ENCODE assay signal across 17 cellular contexts in genomic region chr15:98551936-98552562, GRCh38.
DNase-seq lines count a peak whose midpoint lies in the region; ATAC-seq, FAIRE-seq and TF ChIP-seq lines count a peak whose summit lies in the region.
"Had no signal": no experiment of that assay in that cellular context is flagged by ENCODE, and none has a peak within 500 bp of the region (broad histone marks: within the 10 kb centered on the region; RNA-seq: fewer than 3 reads in every experiment).

No MANE protein-coding gene starts in this region.

- H3K9ac ChIP-seq in H1 (replicated peaks in 1 of 4; ENCODE audit: extremely low read depth in 1 of 4, low read depth in 3 of 4, low read length in 3 of 4) (no peak overlapping the region), smooth muscle cell (ENCODE audit: low read depth) (no peak overlapping the region)

- TF ChIP-seq CTCF in HEK293 (tag by site-specific recombination; IDR thresholded peaks at IDR 0.05) (no peak), H1 (IDR thresholded peaks at IDR 0.05; ENCODE audit: control extremely low read depth in 1 of 3, insufficient read depth in 1 of 3, low read depth in 1 of 3, low read length in 3 of 3) (no peak), smooth muscle cell (IDR thresholded peaks at IDR 0.05; ENCODE audit: borderline replicate concordance, insufficient read depth, poor library complexity, severe bottlenecking) (no peak)

- FAIRE-seq in H1 (lab: Jason Lieb, UNC) (no peak), GM19239 (lab: Jason Lieb, UNC) (no peak)
- FAIRE-seq: GM12878 had no signal

- no peak overlapping the region for H2BK20ac ChIP-seq in H1 (ENCODE audit: low read length)

- peaks cover 0 to 8% (median 4%) of the 10 kb centered on the region in 4 experiments; a peak in 5 of 7 replicates for H3K27me3 ChIP-seq in H1 (replicated peaks in 1 of 4; ENCODE audit: control insufficient read depth in 3 of 4, extremely low read depth in 1 of 4, insufficient read depth in 3 of 4, low read length in 3 of 4)
- no peaks in the 10 kb centered on the region for H3K27me3 ChIP-seq in smooth muscle cell (ENCODE audit: low read depth)

- H3K4me3 ChIP-seq in HEK293 (ENCODE audit: low read depth, low read length) (no peak overlapping the region), H1 (ENCODE audit: extremely low read depth in 1 of 4, insufficient read depth in 2 of 4, low read depth in 3 of 4, low read length in 4 of 4) (no peak overlapping the region), smooth muscle cell (no peak overlapping the region)
- H3K4me3 ChIP-seq: GM12878 had no signal

- WGBS in H1 (ENCODE audit: extremely low coverage in 1 of 2, insufficient coverage in 1 of 2, insufficient read length in 1 of 2, insufficient replicate concordance in 2 of 2, low coverage in 1 of 2, low lambda C conversion rate in 2 of 2, missing lambda C conversion rate in 1 of 2), 2 experiments = 73% methylated on average over 11 of the region's 11 CpGs; no CpG with 5 or more reads in 1 of the 2 experiments
- 65% methylated on average over 11 of the region's 11 CpGs for WGBS in smooth muscle cell (ENCODE audit: low lambda C conversion rate)

- H2BK5ac ChIP-seq in H1 (ENCODE audit: low read depth, low read length) = no peak overlapping the region

- H4K91ac ChIP-seq in H1 (replicated peaks; ENCODE audit: insufficient read length, low read length) = no peak overlapping the region

- CTCF ChIA-PET in HEK293 (lab: Yijun Ruan, JAX) (interaction anchor here (0.6 to 0.9 kb wide), 3 partner anchors 33 to 351 kb away, joined by 3 to 5 read pairs (median 3); no protein-coding TSS in a partner anchor), H1 (lab: Charles Lee; ENCODE audit: partially characterized antibody) (interaction anchor here (0.6 to 0.9 kb wide), 2 partner anchors 9 to 211 kb away, joined by 3 read pairs; no protein-coding TSS in a partner anchor)

- H2AK5ac ChIP-seq in H1 (ENCODE audit: low read depth, low read length) = no peak overlapping the region

- H2BK120ac ChIP-seq in H1 (replicated peaks; ENCODE audit: low read depth, low read length) = no peak overlapping the region

- no peaks in the 10 kb centered on the region for H3K79me2 ChIP-seq in H1 (ENCODE audit: control insufficient read depth in 1 of 2, insufficient read depth in 2 of 2, low read length in 2 of 2)
- H3K79me2 ChIP-seq in smooth muscle cell (ENCODE audit: low read depth) = no peaks in the 10 kb centered on the region

- peaks cover 7% of the 10 kb centered on the region for H3K4me1 ChIP-seq in HEK293 (ENCODE audit: control insufficient read depth, insufficient read depth, low read length)
- H3K4me1 ChIP-seq in H1 (replicated peaks in 1 of 4; ENCODE audit: control insufficient read depth in 3 of 4, insufficient read depth in 4 of 4, low read length in 3 of 4) = peaks cover 4 to 8% (median 7%) of the 10 kb centered on the region in 4 experiments
- H3K4me1 ChIP-seq in smooth muscle cell (ENCODE audit: low read depth) = peaks cover 10% of the 10 kb centered on the region
- H3K4me1 ChIP-seq: BE2C had no signal

- H3K9me3 ChIP-seq in HEK293 (ENCODE audit: control insufficient read depth, insufficient read depth, low read depth, low read length) (no peaks in the 10 kb centered on the region), H1 (ENCODE audit: insufficient read depth in 2 of 2, low read depth in 1 of 2, low read length in 1 of 2) (no peaks in the 10 kb centered on the region), smooth muscle cell (replicated peaks; ENCODE audit: low read depth) (no peaks in the 10 kb centered on the region)
- H3K9me3 ChIP-seq: BE2C, Caco-2 had no signal

- no peak overlapping the region for H3K4ac ChIP-seq in H1 (replicated peaks; ENCODE audit: insufficient read length, low read depth, low read length)

- H3F3A ChIP-seq in smooth muscle cell (ENCODE audit: low read depth) = no peaks in the 10 kb centered on the region

- TF ChIP-seq RAD21 in H1 (IDR thresholded peaks at IDR 0.05 in 1 of 2, conservative IDR thresholded peaks at IDR 0.05 in 1 of 2; ENCODE audit: low read depth in 2 of 2, low read length in 2 of 2) = no peak

- H4K8ac ChIP-seq in H1 (ENCODE audit: extremely low read depth, insufficient read depth, low read length) = no peak overlapping the region

- H3K36me3 ChIP-seq in HEK293 (ENCODE audit: control insufficient read depth in 2 of 2, insufficient read depth in 1 of 2, low read length in 2 of 2) (no peaks in the 10 kb centered on the region), H1 (ENCODE audit: control insufficient read depth in 2 of 4, insufficient read depth in 4 of 4, low read length in 3 of 4) (no peaks in the 10 kb centered on the region), smooth muscle cell (ENCODE audit: low read depth) (no peaks in the 10 kb centered on the region)
- H3K36me3 ChIP-seq: BE2C had no signal

- H2BK15ac ChIP-seq in H1 (ENCODE audit: low read length) = no peak overlapping the region

- TF ChIP-seq POLR2A in H1 (IDR thresholded peaks at IDR 0.05; ENCODE audit: control extremely low read depth in 1 of 2, low read depth in 2 of 2, low read length in 2 of 2) = no peak

- DNase-seq in Daoy (ENCODE audit: low read depth) (peak; percentile 48), H1 (ENCODE audit: low read depth in 1 of 2, low spot score in 2 of 2) (no peak), smooth muscle cell (lab: John Stamatoyannopoulos, UW; ENCODE audit: unreplicated experiment) (no peak), COR-L47 (lab: John Stamatoyannopoulos, UW) (no peak), GM19239 (ENCODE audit: insufficient read length, low spot score) (no peak)
- DNase-seq: BE2C; Caco-2; CD4-positive, alpha-beta memory T cell; DND-41; GOT3; HCEC 1CT; IMR-90; KBM-7 had no signal

- no peak for TF ChIP-seq EP300 in H1 (IDR thresholded peaks at IDR 0.05; ENCODE audit: borderline replicate concordance in 1 of 2, low read depth in 2 of 2, low read length in 2 of 2)

- no peak overlapping the region for H3K14ac ChIP-seq in H1 (ENCODE audit: insufficient read length)

- H2AFZ ChIP-seq in H1 (ENCODE audit: low read length) (0 out of 2 replicates have a peak overlapping the region, but pooled peaks have one; percentile 20), smooth muscle cell (ENCODE audit: low read depth) (peak overlapping the region; percentile 60)

- peaks cover 11% of the 10 kb centered on the region; the same call in 1 of the 2 replicates for H3K23me2 ChIP-seq in H1 (ENCODE audit: low read depth, low read length)

- H3K79me1 ChIP-seq in H1 (ENCODE audit: low read depth, low read length) = no peaks in the 10 kb centered on the region

- H3K4me2 ChIP-seq in H1 (ENCODE audit: insufficient read depth in 1 of 2, low read depth in 2 of 2, low read length in 2 of 2) = no peak overlapping the region; a peak in 2 of 4 replicates
- no peak overlapping the region for H3K4me2 ChIP-seq in smooth muscle cell

- H3K56ac ChIP-seq in H1 (replicated peaks; ENCODE audit: insufficient read length, low read depth, low read length) = no peak overlapping the region

- H3K18ac ChIP-seq in H1 (ENCODE audit: extremely low read depth, low read length) = no peak overlapping the region; the same call in 1 of the 2 replicates

- no peaks in the 10 kb centered on the region for H4K20me1 ChIP-seq in H1 (replicated peaks in 1 of 2; ENCODE audit: control insufficient read depth in 1 of 2, insufficient read depth in 2 of 2, low read length in 2 of 2)
- no peaks in the 10 kb centered on the region for H4K20me1 ChIP-seq in smooth muscle cell (ENCODE audit: low read depth)

- H2BK12ac ChIP-seq in H1 (ENCODE audit: low read depth, low read length) = no peak overlapping the region

- H4K5ac ChIP-seq in H1 (ENCODE audit: insufficient read length, low read depth, low read length) = no peak overlapping the region

- ATAC-seq in HG03442 (IDR thresholded peaks at IDR 0.05; ENCODE audit: unreplicated experiment) = no peak
- ATAC-seq: GM12878 had no signal

- POLR2A ChIA-PET in HEK293 (lab: Yijun Ruan, JAX) (no interaction called here), H1 (lab: Charles Lee; ENCODE audit: partially characterized antibody) (no interaction called here)

- H3K27ac ChIP-seq in HEK293 (ENCODE audit: extremely low read depth, low read depth, low read length) = no peak overlapping the region
- H3K27ac ChIP-seq in H1 (ENCODE audit: low read depth, low read length) = no peak overlapping the region
- H3K27ac ChIP-seq in smooth muscle cell (ENCODE audit: low read depth) = no peak overlapping the region
- H3K27ac ChIP-seq: C4-2B had no signal

- no peak overlapping the region for H3K23ac ChIP-seq in H1 (ENCODE audit: insufficient read length)

TF ChIP-seq in HEK293, 187 proteins besides CTCF, POLR2A, EP300 and RAD21 (continues in another document):
- no peak for TF ChIP-seq ZNF398 (tag by site-specific recombination; IDR thresholded peaks at IDR 0.05)
- TF ChIP-seq ZNF184 (tag by site-specific recombination; IDR thresholded peaks at IDR 0.05) = no peak
- TF ChIP-seq ZNF596 (tag by site-specific recombination; IDR thresholded peaks at IDR 0.05) = no peak

TF ChIP-seq in H1, 55 proteins besides CTCF, POLR2A, EP300 and RAD21:
- TF ChIP-seq TAF1 (IDR thresholded peaks at IDR 0.05; ENCODE audit: low read depth, low read length) (no peak), HDAC2 (IDR thresholded peaks at IDR 0.05; ENCODE audit: borderline replicate concordance in 1 of 2, low read depth in 2 of 2, low read length in 2 of 2) (no peak), RXRA (IDR thresholded peaks at IDR 0.05; ENCODE audit: insufficient read depth, low read depth, low read length) (no peak), CBX8 (IDR thresholded peaks at IDR 0.05; ENCODE audit: borderline replicate concordance, low read depth, low read length) (no peak), YY1 (IDR thresholded peaks at IDR 0.05; ENCODE audit: low read depth, low read length) (no peak), USF2 (IDR thresholded peaks at IDR 0.05; ENCODE audit: low read length) (no peak), CREB1 (IDR thresholded peaks at IDR 0.05) (no peak), MAX (IDR thresholded peaks at IDR 0.05) (no peak), SRF (IDR thresholded peaks at IDR 0.05; ENCODE audit: low read depth, low read length) (no peak), SIX5 (IDR thresholded peaks at IDR 0.05; ENCODE audit: low read depth, low read length) (no peak), CEBPB (IDR thresholded peaks at IDR 0.05; ENCODE audit: low read depth, low read length) (no peak), KDM1A (IDR thresholded peaks at IDR 0.05; ENCODE audit: borderline replicate concordance, low read length) (no peak)
